Comparison of ENCODE assay signal across 8 cellular contexts in the genomic region with DNA sequence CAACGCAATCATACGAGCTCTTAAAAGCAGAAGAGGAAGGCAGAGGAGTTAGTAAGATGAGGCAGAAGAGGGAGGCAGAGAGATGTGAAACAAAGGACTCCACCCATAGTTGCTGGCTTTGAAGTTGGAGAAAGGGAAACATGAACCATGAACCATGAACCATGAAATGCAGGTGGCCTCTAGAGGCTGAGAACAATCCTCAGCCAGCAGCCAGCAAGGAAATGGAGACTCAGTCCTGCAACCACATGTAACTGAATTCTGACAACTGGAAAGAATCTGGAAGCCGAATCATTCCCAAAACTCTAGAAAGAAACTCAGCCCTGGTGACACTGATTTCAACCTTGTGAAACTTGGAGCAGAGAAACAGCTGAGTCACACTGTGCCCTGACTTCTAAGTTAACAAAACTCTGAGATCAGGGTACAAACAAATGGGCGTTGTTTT.
DNase-seq lines count a peak whose midpoint lies in the region; ATAC-seq lines count a peak whose summit lies in the region.

No MANE protein-coding gene starts in this region.

- ATAC-seq in GM19351 (IDR thresholded peaks at IDR 0.05; ENCODE audit: unreplicated experiment) (peak; percentile 69), HG03342 (IDR thresholded peaks at IDR 0.05; ENCODE audit: unreplicated experiment) (peak; percentile 61)

- DNase-seq in EL (peak; percentile 74), T1000 (lab: John Stamatoyannopoulos, UW) (peak; percentile 2), iPS-NIHi11 (ENCODE audit: low spot score) (peak; percentile 11), GM19238 (ENCODE audit: insufficient read length, low spot score) (no peak), hypothalamus (lab: John Stamatoyannopoulos, UW) (no peak), SHP77 (lab: John Stamatoyannopoulos, UW) (no peak)

Comparison
In these comparisons a context has a peak if more than half of its experiments do, and no peak if none do; other contexts are left out.
1. DNase-seq: peak in EL (single experiment), T1000 (single experiment) and iPS-NIHi11 (single experiment); none in GM19238 (single experiment), hypothalamus (0 of 51) and SHP77 (0 of 2).